18 cellular contexts compared by ENCODE assay signal in genomic region chr6:99130897-99131873, GRCh38.
DNase-seq lines count a peak whose midpoint lies in the region; ATAC-seq and TF ChIP-seq lines count a peak whose summit lies in the region.
"Had no signal": no experiment of that assay in that cellular context is flagged by ENCODE, and none has a peak within 500 bp of the region (broad histone marks: within the 10 kb centered on the region; RNA-seq: fewer than 3 reads in every experiment).

No MANE protein-coding gene starts in this region.

- H3K4me1 Mint-ChIP-seq in neural crest cell: peaks cover 3% of the 10 kb centered on the region
- H3K4me1 Mint-ChIP-seq: CD4-positive, CD25-positive, alpha-beta regulatory T cell; T-helper 17 cell had no signal

- ATAC-seq in HG02798 (IDR thresholded peaks at IDR 0.05; ENCODE audit: poor library complexity, unreplicated experiment) (no peak), HG03097 (IDR thresholded peaks at IDR 0.05; ENCODE audit: low FRiP score, unreplicated experiment) (no peak)
- ATAC-seq: mucosa of descending colon, T-helper 17 cell had no signal

- H3F3A ChIP-seq in Loucy (ENCODE audit: low read depth): no peaks in the 10 kb centered on the region

- H3K36me3 Mint-ChIP-seq in neural crest cell (ENCODE audit: low read depth): no peaks in the 10 kb centered on the region
- H3K36me3 Mint-ChIP-seq: CD4-positive, CD25-positive, alpha-beta regulatory T cell had no signal

- H4K20me1 ChIP-seq in Loucy (ENCODE audit: insufficient read depth, low read length, poor library complexity, severe bottlenecking): no peaks in the 10 kb centered on the region

- H3K4me3 ChIP-seq in Loucy (ENCODE audit: low read length, poor library complexity, severe bottlenecking): no peak overlapping the region
- no peak overlapping the region for H3K4me3 ChIP-seq in WERI-Rb-1 (ENCODE audit: low read depth, low read length)
- H3K4me3 ChIP-seq: mucosa of descending colon, tibial nerve had no signal

- H2AFZ ChIP-seq in Loucy (ENCODE audit: low read length): no peak overlapping the region

- no peaks in the 10 kb centered on the region for H3K4me1 ChIP-seq in Loucy (ENCODE audit: insufficient read depth, low read length, poor library complexity, severe bottlenecking)
- H3K4me1 ChIP-seq: tibial nerve had no signal

- H3K4me3 Mint-ChIP-seq in neural crest cell: no peak overlapping the region
- H3K4me3 Mint-ChIP-seq: activated naive CD4-positive, alpha-beta T cell treated with anti-CD3 and anti-CD28 coated beads for 36 hours; CD4-positive, CD25-positive, alpha-beta regulatory T cell; T-helper 17 cell had no signal

- DNase-seq in NCI-H2171 treated with DMSO at 0.1 percent for 48 hours (lab: John Stamatoyannopoulos, UW) (peak; percentile 59), NCI-H2171 (lab: John Stamatoyannopoulos, UW) (no peak), WERI-Rb-1 (no peak), neural crest cell (ENCODE audit: low read depth, low spot score) (no peak), NCI-H1105 (lab: John Stamatoyannopoulos, UW) (no peak)
- DNase-seq: activated CD4-positive, alpha-beta T cell treated with anti-CD3 and anti-CD28 coated beads for 4 hours; activated naive CD4-positive, alpha-beta T cell treated with anti-CD3 and anti-CD28 coated beads for 36 hours; CD4-positive, CD25-positive, alpha-beta regulatory T cell; GF-D8; mucosa of descending colon; NCI-H1105 treated with DMSO at 0.1 percent for 48 hours; NCI-H510A; stimulated activated CD4-positive, alpha-beta T cell treated with anti-CD3 and anti-CD28 coated beads, Interleukin-4, amount 100 ng/mL, for 4 hours; T-helper 17 cell had no signal

- H3K9ac ChIP-seq in Loucy (ENCODE audit: low read depth, low read length, poor library complexity, severe bottlenecking): no peak overlapping the region

- H3K9me3 Mint-ChIP-seq in neural crest cell: no peaks in the 10 kb centered on the region
- H3K9me3 Mint-ChIP-seq: activated naive CD4-positive, alpha-beta T cell treated with anti-CD3 and anti-CD28 coated beads for 36 hours had no signal

- no peaks in the 10 kb centered on the region for H3K9me3 ChIP-seq in Loucy (ENCODE audit: insufficient read depth, low read depth, low read length)
- H3K9me3 ChIP-seq in WERI-Rb-1 (ENCODE audit: severe bottlenecking): no peaks in the 10 kb centered on the region
- H3K9me3 ChIP-seq: mucosa of descending colon, tibial nerve had no signal

- no peaks in the 10 kb centered on the region for H3K9me2 ChIP-seq in Loucy (replicated peaks; ENCODE audit: low read depth, low read length)

- no peaks in the 10 kb centered on the region for H3K79me2 ChIP-seq in Loucy (ENCODE audit: insufficient read depth, low read length)

- TF ChIP-seq CTCF in Loucy (conservative IDR thresholded peaks at IDR 0.05; ENCODE audit: low read length) (0 out of 2 replicates have a peak, but pooled peaks have one; percentile 19), WERI-Rb-1 (IDR thresholded peaks at IDR 0.05; ENCODE audit: low read depth, low read length) (0 out of 2 replicates have a peak, but pooled peaks have one; percentile 2), neural crest cell (conservative IDR thresholded peaks at IDR 0.05) (no peak)

- no peaks in the 10 kb centered on the region for H3K27me3 ChIP-seq in Loucy (ENCODE audit: insufficient read depth, low read length, poor library complexity, severe bottlenecking)
- H3K27me3 ChIP-seq in WERI-Rb-1 (ENCODE audit: insufficient read depth, low read depth, severe bottlenecking): no peaks in the 10 kb centered on the region
- H3K27me3 ChIP-seq: tibial nerve had no signal

- H3K27me3 Mint-ChIP-seq in neural crest cell (ENCODE audit: low read depth): no peaks in the 10 kb centered on the region

- H3K4me2 ChIP-seq in Loucy (ENCODE audit: low read depth, low read length, poor library complexity, severe bottlenecking): no peak overlapping the region

- H3K36me3 ChIP-seq in Loucy (ENCODE audit: insufficient read depth, low read length) (no peaks in the 10 kb centered on the region), WERI-Rb-1 (no peaks in the 10 kb centered on the region)
- H3K36me3 ChIP-seq: tibial nerve had no signal

- no peak overlapping the region for H3K27ac ChIP-seq in WERI-Rb-1
- H3K27ac ChIP-seq: tibial nerve had no signal

- peak overlapping the region; percentile 10 for H3K27ac Mint-ChIP-seq in neural crest cell (ENCODE audit: unreplicated experiment)
- H3K27ac Mint-ChIP-seq: activated naive CD4-positive, alpha-beta T cell treated with anti-CD3 and anti-CD28 coated beads for 36 hours; CD4-positive, CD25-positive, alpha-beta regulatory T cell; T-helper 17 cell had no signal
